Comparison of ENCODE assay signal across 18 cellular contexts in the genomic region with DNA sequence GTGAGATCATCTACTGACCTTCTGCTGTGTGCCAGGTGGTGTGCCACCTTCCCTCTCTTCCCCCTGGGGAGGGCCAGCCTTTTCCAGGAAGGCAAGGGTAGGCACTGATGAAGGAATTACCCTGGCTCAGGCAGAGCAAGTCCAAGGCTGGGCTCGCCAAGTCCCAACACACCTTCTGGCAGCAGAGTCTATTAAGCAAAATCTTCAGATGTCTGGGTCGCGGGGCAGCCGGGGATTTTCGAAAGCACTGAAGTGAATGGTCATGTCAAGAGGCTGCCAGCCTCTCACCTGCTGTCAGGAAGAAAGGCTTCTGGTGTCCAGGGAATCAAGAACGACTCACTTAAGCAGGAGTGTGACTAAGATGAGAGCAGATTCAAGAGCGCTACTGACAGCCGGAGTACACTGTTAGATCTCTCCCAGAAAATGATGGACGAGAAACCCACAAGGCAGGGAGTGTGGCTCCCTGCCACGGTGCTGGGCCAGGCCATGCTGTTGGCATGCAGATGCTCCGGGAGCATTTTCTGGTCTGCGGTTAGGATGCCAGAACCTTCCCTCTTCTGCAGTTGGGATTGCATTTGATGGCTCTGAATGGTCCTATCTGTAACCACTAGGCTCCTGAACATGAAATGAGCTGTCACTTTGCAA.
DNase-seq lines count a peak whose midpoint lies in the region; ATAC-seq and TF ChIP-seq lines count a peak whose summit lies in the region.
"Had no signal": no experiment of that assay in that cellular context is flagged by ENCODE, and none has a peak within 500 bp of the region (broad histone marks: within the 10 kb centered on the region; RNA-seq: fewer than 3 reads in every experiment).

No MANE protein-coding gene starts in this region.

- CTCF ChIA-PET in IMR-90 (lab: Yijun Ruan, JAX) = no interaction called here

- WGBS in IMR-90 (ENCODE audit: extremely low coverage in 2 of 2, insufficient read length in 1 of 2), 2 experiments = 43% methylated on average over 8 of the region's 12 CpGs; no CpG with 5 or more reads in 1 of the 2 experiments
- WGBS in spleen, 5 donors = 92 to 97% (median 93%) methylated on average over 12 of the region's 12 CpGs

- H3K79me1 ChIP-seq in IMR-90 (ENCODE audit: low read depth in 1 of 2, low read length in 2 of 2) = no peaks in the 10 kb centered on the region

- no peak overlapping the region for H4K8ac ChIP-seq in IMR-90 (ENCODE audit: low read depth in 2 of 2, low read length in 2 of 2)

- no peak for TF ChIP-seq RAD21 in IMR-90 (IDR thresholded peaks at IDR 0.05; ENCODE audit: low read length)

- H3K9me3 ChIP-seq in IMR-90 (ENCODE audit: control insufficient read depth, insufficient read depth, low read length) = no peaks in the 10 kb centered on the region
- H3K9me3 ChIP-seq in gastrocnemius medialis = no peaks in the 10 kb centered on the region
- H3K9me3 ChIP-seq in spleen = no peaks in the 10 kb centered on the region
- H3K9me3 ChIP-seq: BE2C, breast epithelium, lower lobe of right lung, right lobe of liver, tibial nerve had no signal

- H3K4me1 ChIP-seq in IMR-90 (ENCODE audit: control insufficient read depth, insufficient read depth, low read length) (no peaks in the 10 kb centered on the region), gastrocnemius medialis (no peaks in the 10 kb centered on the region), spleen (no peaks in the 10 kb centered on the region)
- H3K4me1 ChIP-seq: BE2C, breast epithelium, lower lobe of right lung, right lobe of liver, tibial nerve had no signal

- no peak overlapping the region for H3K27ac ChIP-seq in IMR-90 (ENCODE audit: insufficient read depth, low read length)
- H3K27ac ChIP-seq in gastrocnemius medialis = no peak overlapping the region
- H3K27ac ChIP-seq in spleen = no peak overlapping the region
- H3K27ac ChIP-seq: breast epithelium, lower lobe of right lung, right lobe of liver, tibial nerve had no signal

- 0 out of 2 replicates have a peak, but pooled peaks cover 3% of the 10 kb centered on the region for H3K9me1 ChIP-seq in IMR-90 (ENCODE audit: insufficient read depth, low read length)

- TF ChIP-seq CTCF in IMR-90 (conservative IDR thresholded peaks at IDR 0.05; ENCODE audit: low read depth, low read length) (no peak), gastrocnemius medialis (IDR thresholded peaks at IDR 0.05 in 4 of 5, conservative IDR thresholded peaks at IDR 0.05 in 1 of 5) (no peak), spleen (IDR thresholded peaks at IDR 0.05 in 8 of 11, conservative IDR thresholded peaks at IDR 0.05 in 3 of 11) (no peak)

- no peak overlapping the region for H2BK5ac ChIP-seq in IMR-90 (ENCODE audit: low read depth, low read length, poor library complexity, severe bottlenecking)

- BruUV-seq in IMR-90 (replicated peaks; lab: Mats Ljungman, UMichigan) = no TSS peak

- H3K4ac ChIP-seq in IMR-90 (ENCODE audit: low read depth, low read length) = no peak overlapping the region

- H3K27me3 ChIP-seq in IMR-90 (ENCODE audit: control insufficient read depth, insufficient read depth, low read length) = peaks cover 6% of the 10 kb centered on the region
- H3K27me3 ChIP-seq in gastrocnemius medialis = no peaks in the 10 kb centered on the region
- no peaks in the 10 kb centered on the region for H3K27me3 ChIP-seq in spleen (replicated peaks in 1 of 7)
- H3K27me3 ChIP-seq: BE2C, breast epithelium, right lobe of liver, tibial nerve had no signal

- TF ChIP-seq POLR2A in IMR-90 (IDR thresholded peaks at IDR 0.05; ENCODE audit: low read depth, low read length) = no peak
- TF ChIP-seq POLR2A in gastrocnemius medialis (IDR thresholded peaks at IDR 0.05) = no peak
- no peak for TF ChIP-seq POLR2A in spleen (IDR thresholded peaks at IDR 0.05)

- intact Hi-C loops in IMR-90 (cut with micrococcal nuclease) = no loop called here
- intact Hi-C loops in gastrocnemius medialis (cut with DNase I; ENCODE audit: low total_unique reads) = no loop called here
- intact Hi-C loops in spleen (cut with DNase I; ENCODE audit: low total_unique reads) = no loop called here

- H2AFZ ChIP-seq in IMR-90 (replicated peaks; ENCODE audit: low read length, poor library complexity) = no peak overlapping the region

- in situ Hi-C loops in IMR-90 (cut with MboI; ENCODE audit: low sequenced_read_pairs) (no loop called here), gastrocnemius medialis (cut with MboI; ENCODE audit: low sequenced_read_pairs in 4 of 4) (no loop called here)

- H4K20me1 ChIP-seq in IMR-90 (ENCODE audit: insufficient read depth, low read length) = no peaks in the 10 kb centered on the region

- H3K36me3 ChIP-seq in IMR-90 (ENCODE audit: control insufficient read depth, insufficient read depth, low read length) (no peaks in the 10 kb centered on the region; the same call in 1 of the 2 replicates), gastrocnemius medialis (no peaks in the 10 kb centered on the region), spleen (no peaks in the 10 kb centered on the region)
- H3K36me3 ChIP-seq: breast epithelium, lower lobe of right lung, right lobe of liver had no signal

- no peak overlapping the region for H2BK120ac ChIP-seq in IMR-90 (ENCODE audit: low read depth, low read length)

- no peak overlapping the region for H3K18ac ChIP-seq in IMR-90 (ENCODE audit: low read depth, low read length)

- no peak overlapping the region for H2AK9ac ChIP-seq in IMR-90 (replicated peaks; ENCODE audit: low read depth, low read length, poor library complexity)

- DNase-seq in AG20443 (ENCODE audit: low spot score) (peak; percentile 76), IMR-90 (peak; percentile 19), astrocyte of the hippocampus (ENCODE audit: low read depth, low spot score) (peak; percentile 60), kidney tubule cell (ENCODE audit: low spot score) (peak; percentile 28), gastrocnemius medialis (no peak), inferior parietal cortex (ENCODE audit: extremely low spot score) (no peak), iPS-NIHi11 (ENCODE audit: low spot score) (no peak), spleen (no peak)
- DNase-seq: activated naive CD8-positive, alpha-beta T cell treated with anti-CD3 and anti-CD28 coated beads for 36 hours; BE2C; GOT3; lower lobe of right lung; right lobe of liver; stimulated activated naive B cell treated with anti-CD40 and anti-IgM and Interleukin-4, amounts not matched to agents 10 μg/mL and 1 μg/mL and 100 μg/mL, for 72 hours; T1000 had no signal

- POLR2A ChIA-PET in IMR-90 (lab: Charles Lee; ENCODE audit: unreplicated experiment) = no interaction called here

- no peak overlapping the region for H4K5ac ChIP-seq in IMR-90 (ENCODE audit: low read depth, low read length)

- H2AK5ac ChIP-seq in IMR-90 (ENCODE audit: low read depth, low read length) = no peak overlapping the region

- H4K91ac ChIP-seq in IMR-90 (ENCODE audit: insufficient read depth, low read depth, low read length) = no peak overlapping the region

- no peak overlapping the region for H3K23ac ChIP-seq in IMR-90 (ENCODE audit: low read depth, low read length)

- H3K9ac ChIP-seq in IMR-90 (ENCODE audit: low read depth, low read length) = no peak overlapping the region

- no peak overlapping the region for H3K14ac ChIP-seq in IMR-90 (replicated peaks; ENCODE audit: low read depth, low read length)

- no peak overlapping the region for H2BK20ac ChIP-seq in IMR-90 (ENCODE audit: low read depth, low read length)

- dilution Hi-C loops in IMR-90 (cut with HindIII; ENCODE audit: low sequenced_read_pairs, unreplicated experiment) = no loop called here

- H3K4me3 ChIP-seq in IMR-90 (ENCODE audit: insufficient read depth, low read depth, low read length) (no peak overlapping the region), gastrocnemius medialis (no peak overlapping the region), spleen (no peak overlapping the region)
- H3K4me3 ChIP-seq: breast epithelium, lower lobe of right lung, right lobe of liver, tibial nerve had no signal

- H3K56ac ChIP-seq in IMR-90 (ENCODE audit: extremely low read depth, insufficient read depth, low read length) = no peak overlapping the region

- ATAC-seq in IMR-90 (ENCODE audit: low read depth) = peak; percentile 44
- ATAC-seq in gastrocnemius medialis = no peak
- ATAC-seq: activated CD4-positive, CD25-positive, alpha-beta regulatory T cell treated with anti-CD3 and anti-CD28 coated beads, Interleukin-2, amount 50 U/mL, for 24 hours; right lobe of liver; stimulated activated naive B cell treated with anti-CD40 and anti-IgM and Interleukin-4, amounts not matched to agents 10 μg/mL and 1 μg/mL and 100 μg/mL, for 72 hours had no signal

- no peak overlapping the region for H2BK15ac ChIP-seq in IMR-90 (ENCODE audit: low read depth, low read length)

- H3K4me2 ChIP-seq in IMR-90 (ENCODE audit: low read depth, low read length) = no peak overlapping the region

TF ChIP-seq in IMR-90, 13 proteins besides CTCF, POLR2A, EP300 and RAD21 (continues in another document):
- TF ChIP-seq RFX5 (IDR thresholded peaks at IDR 0.05; ENCODE audit: low read depth, low read length) (no peak), NFE2L2 (IDR thresholded peaks at IDR 0.05; ENCODE audit: low read depth, low read length) (no peak), CEBPB (IDR thresholded peaks at IDR 0.05; ENCODE audit: low read depth, low read length) (no peak), CHD1 (IDR thresholded peaks at IDR 0.05; ENCODE audit: low read depth, low read length) (no peak), MXI1 (IDR thresholded peaks at IDR 0.05; ENCODE audit: borderline replicate concordance, low read depth, low read length) (no peak), SMC3 (IDR thresholded peaks at IDR 0.05; ENCODE audit: low read depth, low read length) (no peak), BHLHE40 (IDR thresholded peaks at IDR 0.05; ENCODE audit: low read depth, low read length) (no peak), MAZ (IDR thresholded peaks at IDR 0.05; ENCODE audit: borderline replicate concordance, low read depth, low read length) (no peak)
- TF ChIP-seq, protein P1, sequence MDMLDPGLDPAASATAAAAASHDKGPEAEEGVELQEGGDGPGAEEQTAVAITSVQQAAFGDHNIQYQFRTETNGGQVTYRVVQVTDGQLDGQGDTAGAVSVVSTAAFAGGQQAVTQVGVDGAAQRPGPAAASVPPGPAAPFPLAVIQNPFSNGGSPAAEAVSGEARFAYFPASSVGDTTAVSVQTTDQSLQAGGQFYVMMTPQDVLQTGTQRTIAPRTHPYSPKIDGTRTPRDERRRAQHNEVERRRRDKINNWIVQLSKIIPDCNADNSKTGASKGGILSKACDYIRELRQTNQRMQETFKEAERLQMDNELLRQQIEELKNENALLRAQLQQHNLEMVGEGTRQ (IDR thresholded peaks at IDR 0.05; ENCODE audit: low read depth, low read length) = no peak
- TF ChIP-seq, protein P2, sequence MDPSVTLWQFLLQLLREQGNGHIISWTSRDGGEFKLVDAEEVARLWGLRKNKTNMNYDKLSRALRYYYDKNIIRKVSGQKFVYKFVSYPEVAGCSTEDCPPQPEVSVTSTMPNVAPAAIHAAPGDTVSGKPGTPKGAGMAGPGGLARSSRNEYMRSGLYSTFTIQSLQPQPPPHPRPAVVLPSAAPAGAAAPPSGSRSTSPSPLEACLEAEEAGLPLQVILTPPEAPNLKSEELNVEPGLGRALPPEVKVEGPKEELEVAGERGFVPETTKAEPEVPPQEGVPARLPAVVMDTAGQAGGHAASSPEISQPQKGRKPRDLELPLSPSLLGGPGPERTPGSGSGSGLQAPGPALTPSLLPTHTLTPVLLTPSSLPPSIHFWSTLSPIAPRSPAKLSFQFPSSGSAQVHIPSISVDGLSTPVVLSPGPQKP (IDR thresholded peaks at IDR 0.05; ENCODE audit: borderline replicate concordance, low read depth, low read length) = no peak

Comparison
In these comparisons a context has a peak if more than half of its experiments do, and no peak if none do; other contexts are left out.
1. DNase-seq: peak in AG20443 (single experiment), IMR-90 (single experiment), astrocyte of the hippocampus (single experiment) and kidney tubule cell (single experiment); none in gastrocnemius medialis (0 of 2), inferior parietal cortex (single experiment), iPS-NIHi11 (single experiment) and spleen (single experiment).